In genomic region chr3:186997061-186998054, GRCh38 we compare ENCODE assay signal across 15 cellular contexts.
DNase-seq lines count a peak whose midpoint lies in the region; ATAC-seq and TF ChIP-seq lines count a peak whose summit lies in the region.
"Had no signal": no experiment of that assay in that cellular context is flagged by ENCODE, and none has a peak within 500 bp of the region (broad histone marks: within the 10 kb centered on the region; RNA-seq: fewer than 3 reads in every experiment).

No MANE protein-coding gene starts in this region.

- POLR2A ChIA-PET in naive thymus-derived CD4-positive, alpha-beta T cell (lab: Charles Lee) = no interaction called here

- H3K27me3 ChIP-seq in GM23338 (ENCODE audit: insufficient read depth) = no peaks in the 10 kb centered on the region
- no peaks in the 10 kb centered on the region for H3K27me3 ChIP-seq in naive thymus-derived CD4-positive, alpha-beta T cell (ENCODE audit: control insufficient read depth in 2 of 2, insufficient read depth in 2 of 2, low read length in 2 of 2)
- H3K27me3 ChIP-seq: upper lobe of right lung had no signal

- intact Hi-C loops in naive thymus-derived CD4-positive, alpha-beta T cell (cut with micrococcal nuclease) = no loop called here

- peak overlapping the region; percentile 92 for H3K27ac Mint-ChIP-seq in GM23338
- peak overlapping the region; percentile 59 for H3K27ac Mint-ChIP-seq in activated T-helper 17 cell treated with anti-CD3 and anti-CD28 coated beads, Interleukin-2, amount 50 U/mL, for 72 hours
- peak overlapping the region in 7 of 9 donors; percentile 11 to 88 (median 61) for H3K27ac Mint-ChIP-seq in naive thymus-derived CD4-positive, alpha-beta T cell
- H3K27ac Mint-ChIP-seq: activated CD4-positive, alpha-beta T cell treated with anti-CD3 and anti-CD28 coated beads for 36 hours had no signal

- H3K4me2 ChIP-seq in GM23338 = peak overlapping the region; percentile 53

- no peak overlapping the region; the same call in 2 of the 3 replicates for H3K4me3 Mint-ChIP-seq in GM23338
- peak overlapping the region; percentile 33 for H3K4me3 Mint-ChIP-seq in activated T-helper 17 cell treated with anti-CD3 and anti-CD28 coated beads, Interleukin-2, amount 50 U/mL, for 72 hours
- no peak overlapping the region for H3K4me3 Mint-ChIP-seq in naive thymus-derived CD4-positive, alpha-beta T cell
- H3K4me3 Mint-ChIP-seq: activated CD4-positive, alpha-beta T cell treated with anti-CD3 and anti-CD28 coated beads for 36 hours had no signal

- peaks cover 8% of the 10 kb centered on the region; the same call in 1 of the 2 replicates for H3F3A ChIP-seq in GM23338 (replicated peaks; ENCODE audit: low read depth)

- H3K4me1 Mint-ChIP-seq in GM23338 = peaks cover 68% of the 10 kb centered on the region
- peaks cover 53% of the 10 kb centered on the region for H3K4me1 Mint-ChIP-seq in activated T-helper 17 cell treated with anti-CD3 and anti-CD28 coated beads, Interleukin-2, amount 50 U/mL, for 72 hours
- peaks cover 31 to 64% (median 55%) of the 10 kb centered on the region in 7 donors for H3K4me1 Mint-ChIP-seq in naive thymus-derived CD4-positive, alpha-beta T cell

- H3K4me3 ChIP-seq in GM23338 = no peak overlapping the region
- H3K4me3 ChIP-seq in naive thymus-derived CD4-positive, alpha-beta T cell (ENCODE audit: low read length) = no peak overlapping the region
- H3K4me3 ChIP-seq: psoas muscle, upper lobe of right lung had no signal

- H3K9me2 ChIP-seq in GM23338 (ENCODE audit: insufficient read depth) = no peaks in the 10 kb centered on the region

- ATAC-seq in GM23338 (no peak), HG03571 (IDR thresholded peaks at IDR 0.05; ENCODE audit: unreplicated experiment) (no peak), HG03159 (IDR thresholded peaks at IDR 0.05; ENCODE audit: unreplicated experiment) (no peak)
- ATAC-seq in activated T-helper 17 cell treated with anti-CD3 and anti-CD28 coated beads, Interleukin-2, amount 50 U/mL, for 72 hours (replicated peaks) = peak; percentile 17
- peak; percentile 36 for ATAC-seq in naive thymus-derived CD4-positive, alpha-beta T cell
- ATAC-seq: activated CD4-positive, alpha-beta T cell treated with anti-CD3 and anti-CD28 coated beads for 36 hours; psoas muscle; upper lobe of right lung had no signal

- TF ChIP-seq CTCF in GM10266 (IDR thresholded peaks at IDR 0.05; ENCODE audit: control insufficient read depth, insufficient read depth, low read depth, missing control alignments) (no peak), GM23338 (conservative IDR thresholded peaks at IDR 0.05; ENCODE audit: low read depth in 2 of 2) (no peak)

- peaks cover 39% of the 10 kb centered on the region for H3K79me2 ChIP-seq in GM23338 (replicated peaks; ENCODE audit: insufficient read depth)

- CTCF ChIA-PET in naive thymus-derived CD4-positive, alpha-beta T cell (lab: Charles Lee) = no interaction called here

- H3K27me3 Mint-ChIP-seq in GM23338 (ENCODE audit: insufficient read depth, low read depth, poor library complexity) = peaks cover 4% of the 10 kb centered on the region
- H3K27me3 Mint-ChIP-seq in activated T-helper 17 cell treated with anti-CD3 and anti-CD28 coated beads, Interleukin-2, amount 50 U/mL, for 72 hours = no peaks in the 10 kb centered on the region
- H3K27me3 Mint-ChIP-seq in naive thymus-derived CD4-positive, alpha-beta T cell = no peaks in the 10 kb centered on the region
- H3K27me3 Mint-ChIP-seq: activated CD4-positive, alpha-beta T cell treated with anti-CD3 and anti-CD28 coated beads for 36 hours had no signal

- no peaks in the 10 kb centered on the region for H3K9me3 Mint-ChIP-seq in GM23338
- no peaks in the 10 kb centered on the region for H3K9me3 Mint-ChIP-seq in activated T-helper 17 cell treated with anti-CD3 and anti-CD28 coated beads, Interleukin-2, amount 50 U/mL, for 72 hours
- H3K9me3 Mint-ChIP-seq in naive thymus-derived CD4-positive, alpha-beta T cell = peaks cover 0 to 3% (median 0%) of the 10 kb centered on the region in 11 donors

- peaks cover 37% of the 10 kb centered on the region for H3K4me1 ChIP-seq in GM23338 (ENCODE audit: insufficient read depth)
- H3K4me1 ChIP-seq in naive thymus-derived CD4-positive, alpha-beta T cell (ENCODE audit: control insufficient read depth in 2 of 2, insufficient read depth in 2 of 2, low read length in 2 of 2) = peaks cover 0 to 11% of the 10 kb centered on the region in 2 donors

- no peak overlapping the region for H2AFZ ChIP-seq in GM23338

- peak overlapping the region; percentile 89 for H3K27ac ChIP-seq in GM23338 (ENCODE audit: low read depth)
- H3K27ac ChIP-seq in naive thymus-derived CD4-positive, alpha-beta T cell (ENCODE audit: low read depth, low read length) = no peak overlapping the region
- H3K27ac ChIP-seq: psoas muscle, upper lobe of right lung had no signal

- peaks cover 18% of the 10 kb centered on the region for H3K36me3 Mint-ChIP-seq in GM23338 (ENCODE audit: low read depth)
- H3K36me3 Mint-ChIP-seq in activated T-helper 17 cell treated with anti-CD3 and anti-CD28 coated beads, Interleukin-2, amount 50 U/mL, for 72 hours (ENCODE audit: low read depth) = peaks cover 34% of the 10 kb centered on the region
- peaks cover 0 to 47% (median 28%) of the 10 kb centered on the region in 5 donors for H3K36me3 Mint-ChIP-seq in naive thymus-derived CD4-positive, alpha-beta T cell

- DNase-seq in GM10266 (ENCODE audit: extremely low spot score) (peak; percentile 50), GM23338 (ENCODE audit: low spot score) (no peak), T-helper 9 cell (no peak), GM19238 (ENCODE audit: insufficient read length, low spot score) (no peak)
- DNase-seq in naive thymus-derived CD4-positive, alpha-beta T cell = no peak
- DNase-seq: activated CD4-positive, alpha-beta T cell treated with anti-CD3 and anti-CD28 coated beads for 36 hours; activated naive CD4-positive, alpha-beta T cell treated with anti-CD3 and anti-CD28 coated beads, Interleukin-2, amount 50 U/mL, for 16 hours; Calu3; NCI-H446; psoas muscle; SHP77 treated with DMSO at 0.1 percent for 48 hours; upper lobe of right lung had no signal

- no peaks in the 10 kb centered on the region; the same call in 1 of the 2 replicates for H4K20me1 ChIP-seq in GM23338 (replicated peaks; ENCODE audit: insufficient read depth)

- H3K9me3 ChIP-seq in naive thymus-derived CD4-positive, alpha-beta T cell (ENCODE audit: control insufficient read depth in 2 of 3, low read length in 3 of 3) = no peaks in the 10 kb centered on the region
- H3K9me3 ChIP-seq: psoas muscle, upper lobe of right lung had no signal

- no peaks in the 10 kb centered on the region for H3K36me3 ChIP-seq in GM23338 (ENCODE audit: insufficient read depth)
- H3K36me3 ChIP-seq in naive thymus-derived CD4-positive, alpha-beta T cell (ENCODE audit: control insufficient read depth in 2 of 3, insufficient read depth in 3 of 3, low read length in 3 of 3) = peaks cover 0 to 20% (median 0%) of the 10 kb centered on the region in 3 experiments
- H3K36me3 ChIP-seq: upper lobe of right lung had no signal

TF ChIP-seq in GM23338, 12 proteins besides CTCF, POLR2A, EP300 and RAD21 (continues in another document):
- no peak for TF ChIP-seq ZNF331 (CRISPR knock-in tag; IDR thresholded peaks at IDR 0.05; ENCODE audit: low read depth)
- no peak for TF ChIP-seq POLR2AphosphoS5 (IDR thresholded peaks at IDR 0.05; ENCODE audit: low read depth)
- TF ChIP-seq ZNF114 (CRISPR knock-in tag; IDR thresholded peaks at IDR 0.05) = no peak
- TF ChIP-seq EZH2phosphoT487 (IDR thresholded peaks at IDR 0.05; ENCODE audit: unreplicated experiment) = no peak
- TF ChIP-seq REST (IDR thresholded peaks at IDR 0.05; ENCODE audit: unreplicated experiment) = no peak
- TF ChIP-seq CREB1 (CRISPR knock-in tag; IDR thresholded peaks at IDR 0.05; ENCODE audit: low read depth) = no peak
- TF ChIP-seq STAT1 (IDR thresholded peaks at IDR 0.05; ENCODE audit: unreplicated experiment) = no peak

Comparison
In these comparisons a context has a peak if more than half of its experiments do, and no peak if none do; other contexts are left out.
1. ATAC-seq: peak in activated T-helper 17 cell treated with anti-CD3 and anti-CD28 coated beads, Interleukin-2, amount 50 U/mL, for 72 hours (single experiment) and naive thymus-derived CD4-positive, alpha-beta T cell (single experiment); none in GM23338 (single experiment), HG03571 (single experiment) and HG03159 (single experiment).
2. Peak in every context shown above with its lines, with median percentiles within 50 percentile points of each other: H3K27ac Mint-ChIP-seq.